21 cellular contexts compared by ENCODE assay signal in genomic region chr3:134466366-134466765, GRCh38. TPM values are rescaled to one million over a fixed set of nuclear protein-coding genes. Genes with fewer than 3 reads are reported as not detected.
DNase-seq lines count a peak whose midpoint lies in the region; ATAC-seq and TF ChIP-seq lines count a peak whose summit lies in the region.
"Had no signal": no experiment of that assay in that cellular context is flagged by ENCODE, and none has a peak within 500 bp of the region (broad histone marks: within the 10 kb centered on the region; RNA-seq: fewer than 3 reads in every experiment).

No MANE protein-coding gene starts in this region.

- WGBS in GM23248 (ENCODE audit: low coverage in 1 of 2, low lambda C conversion rate in 2 of 2, missing lambda C conversion rate in 2 of 2), 2 experiments, result 48 to 49% methylated on average over 1 of the region's 1 CpG

- H3K27ac Mint-ChIP-seq in brain, result peak overlapping the region in 3 of 5 experiments; percentile 60 to 81 (median 69)
- H3K27ac Mint-ChIP-seq: CD14-positive monocyte; CD8-positive, alpha-beta T cell had no signal

- no peaks in the 10 kb centered on the region for H4K20me1 ChIP-seq in GM23248 (ENCODE audit: insufficient read depth)
- no peaks in the 10 kb centered on the region for H4K20me1 ChIP-seq in fibroblast of lung (ENCODE audit: control insufficient read depth, extremely low read depth, insufficient read depth, low read length)
- H4K20me1 ChIP-seq in osteoblast (ENCODE audit: insufficient read depth, low read length), result no peaks in the 10 kb centered on the region
- H4K20me1 ChIP-seq: BLaER1 had no signal

- no peak for ATAC-seq in left cardiac atrium
- ATAC-seq in HG02938 (IDR thresholded peaks at IDR 0.05; ENCODE audit: unreplicated experiment), result no peak
- ATAC-seq: A549; CD8-positive, alpha-beta T cell; HCT116; HepG2 had no signal

- H3K36me3 Mint-ChIP-seq in brain, result no peaks in the 10 kb centered on the region
- H3K36me3 Mint-ChIP-seq: CD8-positive, alpha-beta T cell had no signal

- H3K27me3 ChIP-seq in GM23248 (replicated peaks; ENCODE audit: insufficient read depth) (no peaks in the 10 kb centered on the region), fibroblast of lung (ENCODE audit: control insufficient read depth, insufficient read depth, low read length) (no peaks in the 10 kb centered on the region), osteoblast (ENCODE audit: insufficient read depth, low read length) (no peaks in the 10 kb centered on the region), BE2C (no peaks in the 10 kb centered on the region; the same call in 1 of the 2 replicates)
- H3K27me3 ChIP-seq: BLaER1 had no signal

- DNase-seq in GM23248, result peak; percentile 30
- no peak for DNase-seq in fibroblast of lung (ENCODE audit: low read depth in 2 of 2)
- DNase-seq in osteoblast (ENCODE audit: insufficient read length, low spot score, missing footprints), result no peak
- DNase-seq in left cardiac atrium, result no peak
- no peak for DNase-seq in BE2C
- DNase-seq in stimulated activated CD4-positive, alpha-beta T cell treated with anti-CD3 and anti-CD28 coated beads, Interleukin-1b, Interleukin-23, amount 100 ng/mL, for 48 hours, result no peak
- DNase-seq: AML-193; Calu3; CD8-positive, alpha-beta T cell; DMS79 treated with DMSO at 0.1 percent for 48 hours; GF-D8; GOT3; H7 had no signal

- H3K9ac ChIP-seq in GM23248 (no peak overlapping the region), fibroblast of lung (ENCODE audit: insufficient read depth, low read length) (no peak overlapping the region)
- H3K9ac ChIP-seq: BLaER1 had no signal

- in situ Hi-C loops in GM23248 (cut with MboI), result no loop called here

- H3K9me2 ChIP-seq in GM23248 (ENCODE audit: insufficient read depth), result no peaks in the 10 kb centered on the region

- H3K4me1 ChIP-seq in GM23248 (ENCODE audit: insufficient read depth), result peaks cover 58% of the 10 kb centered on the region
- peaks cover 35% of the 10 kb centered on the region for H3K4me1 ChIP-seq in fibroblast of lung (ENCODE audit: control insufficient read depth, extremely low read depth, insufficient read depth, low read length)
- H3K4me1 ChIP-seq in osteoblast (ENCODE audit: insufficient read depth, low read length), result peaks cover 52% of the 10 kb centered on the region
- no peaks in the 10 kb centered on the region for H3K4me1 ChIP-seq in BE2C

- H2AFZ ChIP-seq in GM23248 (no peak overlapping the region), fibroblast of lung (ENCODE audit: low read length) (no peak overlapping the region), osteoblast (ENCODE audit: low read length) (no peak overlapping the region)

- TF ChIP-seq CTCF in brain (conservative IDR thresholded peaks at IDR 0.05) (no peak), fibroblast of lung (conservative IDR thresholded peaks at IDR 0.05 in 1 of 2, IDR thresholded peaks at IDR 0.05 in 1 of 2; ENCODE audit: low read depth in 1 of 2, low read length in 2 of 2) (no peak), osteoblast (IDR thresholded peaks at IDR 0.05; ENCODE audit: extremely low read depth, low read depth, low read length) (no peak), BE2C (IDR thresholded peaks at IDR 0.05; ENCODE audit: low read depth, low read length) (no peak)

- H3F3A ChIP-seq in GM23248 (ENCODE audit: insufficient read depth), result peaks cover 28% of the 10 kb centered on the region

- H3K9me3 Mint-ChIP-seq in brain, result no peaks in the 10 kb centered on the region
- H3K9me3 Mint-ChIP-seq: CD8-positive, alpha-beta T cell had no signal

- no peak overlapping the region for H3K4me2 ChIP-seq in GM23248 (ENCODE audit: unreplicated experiment)
- no peak overlapping the region for H3K4me2 ChIP-seq in fibroblast of lung (ENCODE audit: extremely low read depth, insufficient read depth, low read length)
- H3K4me2 ChIP-seq in osteoblast (ENCODE audit: insufficient read depth, low read length), result no peak overlapping the region
- H3K4me2 ChIP-seq: A549, BLaER1 had no signal

- H3K4me3 ChIP-seq in GM23248 (no peak overlapping the region), fibroblast of lung (replicated peaks in 1 of 4; ENCODE audit: control extremely low read depth in 1 of 4, insufficient read depth in 1 of 4, low read depth in 3 of 4, low read length in 4 of 4) (no peak overlapping the region), osteoblast (ENCODE audit: insufficient read depth, low read length) (no peak overlapping the region), BE2C (ENCODE audit: low read depth, low read length) (no peak overlapping the region)
- H3K4me3 ChIP-seq: A549, BLaER1 had no signal

- no peaks in the 10 kb centered on the region for H3K27me3 Mint-ChIP-seq in brain

- intact Hi-C loops in left cardiac atrium (cut with DNase I), result no loop called here

- H3K36me3 ChIP-seq in GM23248 (ENCODE audit: low read depth) (no peaks in the 10 kb centered on the region), fibroblast of lung (ENCODE audit: control insufficient read depth, insufficient read depth, low read length) (no peaks in the 10 kb centered on the region), osteoblast (ENCODE audit: insufficient read depth, low read length) (no peaks in the 10 kb centered on the region), BE2C (no peaks in the 10 kb centered on the region)
- H3K36me3 ChIP-seq: BLaER1 had no signal

- H3K79me2 ChIP-seq in GM23248 (ENCODE audit: insufficient read depth) (no peaks in the 10 kb centered on the region), fibroblast of lung (ENCODE audit: control insufficient read depth, insufficient read depth, low read length) (no peaks in the 10 kb centered on the region), osteoblast (ENCODE audit: insufficient read depth, low read length) (no peaks in the 10 kb centered on the region)

- H3K4me3 Mint-ChIP-seq in brain, result peak overlapping the region in 2 of 5 experiments; percentile 11 to 27
- H3K4me3 Mint-ChIP-seq: CD14-positive monocyte; CD8-positive, alpha-beta T cell had no signal

- H3K9me3 ChIP-seq in GM23248 (ENCODE audit: low read depth) (no peaks in the 10 kb centered on the region), fibroblast of lung (ENCODE audit: control insufficient read depth, insufficient read depth, low read depth, low read length) (no peaks in the 10 kb centered on the region), osteoblast (ENCODE audit: low read depth, low read length) (no peaks in the 10 kb centered on the region), BE2C (no peaks in the 10 kb centered on the region)
- H3K9me3 ChIP-seq: A549, BLaER1 had no signal

- H3K27ac ChIP-seq in GM23248, result no peak overlapping the region
- H3K27ac ChIP-seq in fibroblast of lung (ENCODE audit: insufficient read depth, low read length), result peak overlapping the region; percentile 96
- H3K27ac ChIP-seq in osteoblast (ENCODE audit: low read depth, low read length), result peak overlapping the region; percentile 96
- H3K27ac ChIP-seq: 22Rv1, A549, BLaER1 had no signal

- H3K4me1 Mint-ChIP-seq in brain, result peaks cover 38% of the 10 kb centered on the region
- H3K4me1 Mint-ChIP-seq: CD14-positive monocyte had no signal

RNA-seq across cellular contexts. Expression of gene ANAPC13, which starts 19.4 kb away (rescaled TPM):
- 93.5 and 108 TPM in 2 replicates for total RNA-seq in GM23248 (2014; rRNA removed; shearing (Covaris generic))
- polyA plus RNA-seq in GM23248 (2016; fragmentation: Nextera tagmentation; extraction: Ambion mirVana) (197 and 201 TPM in 2 replicates), brain (ENCODE audit: insufficient read depth, low read depth, low replicate concordance) (81.3 TPM), fibroblast of lung (110 and 145 TPM in 2 replicates)
- total RNA-seq in fibroblast of lung (91.7 and 93.3 TPM in 2 replicates), osteoblast (68.4 and 77.5 TPM in 2 replicates), left cardiac atrium (10 to 100 TPM; 63.2 to 83.9 TPM)
- 67.7 and 86.8 TPM in 2 replicates for polyA plus RNA-seq in fibroblast of lung (2012)
- polyA minus RNA-seq in fibroblast of lung (ENCODE audit: low replicate concordance), result 11.1 and 12.7 TPM in 2 replicates
- polyA plus RNA-seq in BE2C (2012; ENCODE audit: insufficient read depth, insufficient read length, low read depth), result 120 TPM

RNA-seq across cellular contexts. Expression of gene CEP63, which starts 19.5 kb away (rescaled TPM):
- total RNA-seq in GM23248 (2014; rRNA removed; shearing (Covaris generic)), result 12.6 and 21.0 TPM in 2 replicates
- polyA plus RNA-seq in GM23248 (2016; fragmentation: Nextera tagmentation; extraction: Ambion mirVana) (28.8 and 29.7 TPM in 2 replicates), brain (ENCODE audit: insufficient read depth, low read depth, low replicate concordance) (16.6 TPM), fibroblast of lung (15.5 and 22.3 TPM in 2 replicates)
- total RNA-seq in fibroblast of lung (26.4 and 33.6 TPM in 2 replicates), osteoblast (15.9 and 42.4 TPM in 2 replicates), left cardiac atrium (10 to 100 TPM; 30.2 to 31.7 TPM)
- 18.1 and 24.8 TPM in 2 replicates for polyA plus RNA-seq in fibroblast of lung (2012)
- polyA minus RNA-seq in fibroblast of lung (ENCODE audit: low replicate concordance), result 2.4 and 2.9 TPM in 2 replicates
- polyA plus RNA-seq in BE2C (2012; ENCODE audit: insufficient read depth, insufficient read length, low read depth), result 29.2 TPM
